In the genomic region with DNA sequence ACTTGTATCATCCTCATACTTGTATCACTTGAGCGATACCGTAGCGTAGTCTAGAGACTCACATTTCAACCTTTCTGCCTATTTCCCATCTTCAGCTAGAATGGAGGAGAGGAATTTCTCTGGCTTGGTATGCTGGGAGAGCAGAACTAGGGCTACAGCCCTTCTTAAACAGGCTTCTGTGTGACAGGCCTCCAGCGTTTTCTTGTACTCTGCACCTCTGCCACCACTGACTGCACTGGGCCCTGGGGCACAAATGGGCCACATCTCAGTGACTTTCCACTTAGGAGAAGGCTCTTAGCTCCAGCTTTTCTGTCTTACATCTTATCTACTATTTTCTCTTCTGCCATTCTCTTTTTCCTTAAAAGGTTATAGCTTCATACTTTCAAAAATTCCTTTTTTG, we compare ENCODE assay signal across 28 cellular contexts. TPM values are rescaled to one million over a fixed set of nuclear protein-coding genes. Genes with fewer than 3 reads are reported as not detected.
"Had no signal": no experiment of that assay in that cellular context is flagged by ENCODE, and none has a peak within 500 bp of the region (broad histone marks: within the 10 kb centered on the region; RNA-seq: fewer than 3 reads in every experiment).

No MANE protein-coding gene starts in this region.

- H3K4me1 Mint-ChIP-seq: activated naive CD8-positive, alpha-beta T cell treated with anti-CD3 and anti-CD28 coated beads, Interleukin-2, amount 10 ng/mL, durations not matched to agents 7 days and 5 days had no signal

- H3K9me3 ChIP-seq: adrenal gland, breast epithelium had no signal

- H3K9me3 Mint-ChIP-seq: activated CD4-positive, alpha-beta memory T cell treated with anti-CD3 and anti-CD28 coated beads, Interleukin-2, amount 10 ng/mL, durations not matched to agents 7 days and 5 days; activated CD4-positive, alpha-beta T cell treated with anti-CD3 and anti-CD28 coated beads, Interleukin-2, amount 10 ng/mL, durations not matched to agents 7 days and 5 days; activated naive CD8-positive, alpha-beta T cell treated with anti-CD3 and anti-CD28 coated beads, Interleukin-2, amount 10 ng/mL, durations not matched to agents 7 days and 5 days; activated T-helper 2 cell treated with anti-CD3 and anti-CD28 coated beads, Interferon-gamma antibody, Interleukin-2, Interleukin-4, amounts not matched to agents 10 μg/mL and 5 μg/mL and 100 μg/mL, durations not matched to agents 14 hours and 24 hours and 36 hours; T-cell had no signal

- H3K27ac ChIP-seq: adrenal gland, breast epithelium, SK-N-MC had no signal

- H3K27me3 ChIP-seq: adrenal gland, breast epithelium had no signal

- DNase-seq: activated CD4-positive, alpha-beta memory T cell treated with anti-CD3 and anti-CD28 coated beads, Interleukin-2, amount 10 ng/mL, durations not matched to agents 7 days and 5 days; activated CD4-positive, alpha-beta T cell treated with anti-CD3 and anti-CD28 coated beads, Interleukin-2, amount 10 ng/mL, durations not matched to agents 7 days and 5 days; activated CD4-positive, CD25-positive, alpha-beta regulatory T cell; activated gamma-delta T cell treated with Interleukin-2 at 50 U/mL for 16 hours; activated naive CD4-positive, alpha-beta T cell treated with anti-CD3 and anti-CD28 coated beads, Interleukin-2, amount 50 U/mL, for 16 hours; activated naive CD8-positive, alpha-beta T cell treated with anti-CD3 and anti-CD28 coated beads, Interleukin-2, amount 10 ng/mL, durations not matched to agents 7 days and 5 days; activated T-cell treated with anti-CD3 and anti-CD28 coated beads for 4 hours; activated T-cell treated with anti-CD3 and anti-CD28 coated beads, Interleukin-2, amount 50 U/mL, for 48 hours; adrenal gland; anterior cingulate cortex; central memory CD4-positive, alpha-beta T cell; Kasumi-1; KBM-7; NCI-H1048; NCI-H146; NCI-H1930; NCI-H2171; NCI-H2227 treated with DMSO at 0.1 percent for 48 hours; NCI-H446 treated with DMSO at 0.1 percent for 48 hours; NCI-H524 treated with DMSO at 0.1 percent for 48 hours; RPMI8226; T-cell; T-helper 2 cell; T1000 had no signal

- H3K36me3 ChIP-seq: breast epithelium had no signal

- H3K4me3 ChIP-seq: adrenal gland, breast epithelium, SK-N-MC had no signal

- H3K4me1 ChIP-seq: adrenal gland, breast epithelium had no signal

- ATAC-seq: T-cell had no signal

- H3K27me3 Mint-ChIP-seq: activated CD4-positive, alpha-beta memory T cell treated with anti-CD3 and anti-CD28 coated beads, Interleukin-2, amount 10 ng/mL, durations not matched to agents 7 days and 5 days; activated CD4-positive, alpha-beta T cell treated with anti-CD3 and anti-CD28 coated beads, Interleukin-2, amount 10 ng/mL, durations not matched to agents 7 days and 5 days; activated naive CD8-positive, alpha-beta T cell treated with anti-CD3 and anti-CD28 coated beads, Interleukin-2, amount 10 ng/mL, durations not matched to agents 7 days and 5 days; T-cell had no signal

- H3K27ac Mint-ChIP-seq: activated CD4-positive, alpha-beta memory T cell treated with anti-CD3 and anti-CD28 coated beads, Interleukin-2, amount 10 ng/mL, durations not matched to agents 7 days and 5 days; activated CD4-positive, alpha-beta T cell treated with anti-CD3 and anti-CD28 coated beads, Interleukin-2, amount 10 ng/mL, durations not matched to agents 7 days and 5 days; activated naive CD8-positive, alpha-beta T cell treated with anti-CD3 and anti-CD28 coated beads, Interleukin-2, amount 10 ng/mL, durations not matched to agents 7 days and 5 days; activated T-helper 2 cell treated with anti-CD3 and anti-CD28 coated beads, Interferon-gamma antibody, Interleukin-2, Interleukin-4, amounts not matched to agents 10 μg/mL and 5 μg/mL and 100 μg/mL, durations not matched to agents 14 hours and 24 hours and 36 hours; T-cell had no signal

- H3K4me3 Mint-ChIP-seq: activated CD4-positive, alpha-beta memory T cell treated with anti-CD3 and anti-CD28 coated beads, Interleukin-2, amount 10 ng/mL, durations not matched to agents 7 days and 5 days; activated CD4-positive, alpha-beta T cell treated with anti-CD3 and anti-CD28 coated beads, Interleukin-2, amount 10 ng/mL, durations not matched to agents 7 days and 5 days; activated naive CD8-positive, alpha-beta T cell treated with anti-CD3 and anti-CD28 coated beads, Interleukin-2, amount 10 ng/mL, durations not matched to agents 7 days and 5 days; T-cell had no signal

RNA-seq across cellular contexts. Expression of gene GLT8D2, which starts 41.1 kb away (rescaled TPM):
- total RNA-seq: activated CD4-positive, alpha-beta memory T cell treated with anti-CD3 and anti-CD28 coated beads, Interleukin-2, amount 10 ng/mL, durations not matched to agents 7 days and 5 days; activated CD4-positive, alpha-beta T cell treated with anti-CD3 and anti-CD28 coated beads, Interleukin-2, amount 10 ng/mL, durations not matched to agents 7 days and 5 days; activated naive CD8-positive, alpha-beta T cell treated with anti-CD3 and anti-CD28 coated beads, Interleukin-2, amount 10 ng/mL, durations not matched to agents 7 days and 5 days; OCI-LY7 had no signal
